Comparison of ENCODE assay signal across 18 cellular contexts in genomic region chr4:3826247-3827172, GRCh38.
"Had no signal": no experiment of that assay in that cellular context is flagged by ENCODE, and none has a peak within 500 bp of the region (broad histone marks: within the 10 kb centered on the region; RNA-seq: fewer than 3 reads in every experiment).

No MANE protein-coding gene starts in this region.

- ATAC-seq: esophagus mucosa; gastrocnemius medialis; naive thymus-derived CD4-positive, alpha-beta T cell had no signal

- H3K4me1 ChIP-seq: gastrocnemius medialis had no signal

- H3K4me3 ChIP-seq: dorsolateral prefrontal cortex, gastrocnemius medialis, hepatocyte, left lung, ovary had no signal

- H3K27me3 ChIP-seq: hepatocyte, ovary, stomach had no signal

- H3K9me3 Mint-ChIP-seq: nephron progenitor cell had no signal

- H3K4me2 ChIP-seq: hepatocyte had no signal

- H3K36me3 Mint-ChIP-seq: naive thymus-derived CD4-positive, alpha-beta T cell had no signal

- H3K4me3 Mint-ChIP-seq: naive thymus-derived CD4-positive, alpha-beta T cell; nephron progenitor cell had no signal

- H2AFZ ChIP-seq: hepatocyte had no signal

- H3K79me2 ChIP-seq: hepatocyte had no signal

- DNase-seq: cortex of kidney; effector CD8-positive, alpha-beta T cell; gastrocnemius medialis; glutamatergic neuron; mesendoderm; naive thymus-derived CD4-positive, alpha-beta T cell; nephron progenitor cell; ovary; small intestine; stimulated activated CD4-positive, alpha-beta T cell treated with anti-CD3 and anti-CD28 coated beads, Interleukin-12 subunit alpha, Interleukin-12 subunit beta, amount 100 ng/mL, for 4 hours; stimulated activated naive CD4-positive, alpha-beta T cell; trophoblast cell had no signal

- FAIRE-seq: small intestine had no signal

- H3K27ac ChIP-seq: gastrocnemius medialis, hepatocyte, left lung, ovary, thoracic aorta had no signal

- H3K9me3 ChIP-seq: gastrocnemius medialis, left lung, ovary, stomach, thoracic aorta had no signal

- H3K36me3 ChIP-seq: gastrocnemius medialis, left lung, ovary, stomach, thoracic aorta had no signal

- H3K27ac Mint-ChIP-seq: naive thymus-derived CD4-positive, alpha-beta T cell; nephron progenitor cell had no signal

- H3K4me1 Mint-ChIP-seq: naive thymus-derived CD4-positive, alpha-beta T cell had no signal
